Comparison of ENCODE assay signal across 11 cellular contexts in the genomic region with DNA sequence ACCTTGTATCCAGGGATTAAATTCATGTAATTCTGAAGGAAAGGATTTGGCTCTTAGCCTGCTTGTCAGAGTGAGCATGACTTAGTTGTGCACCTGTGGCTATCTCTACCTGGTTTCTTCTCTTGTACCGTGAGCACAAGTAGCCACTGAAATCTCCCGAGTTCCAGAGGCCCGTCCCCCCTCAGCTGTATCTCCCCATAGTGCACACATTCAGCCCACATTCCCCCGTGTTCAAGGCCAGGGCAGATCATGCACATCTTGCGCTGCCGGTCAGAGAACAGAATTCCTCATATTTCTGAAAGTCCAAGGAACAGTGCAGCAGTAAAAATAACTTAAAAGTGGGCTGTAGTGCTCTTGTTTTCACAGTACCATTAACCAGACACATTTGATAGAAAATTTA. TPM values are rescaled to one million over a fixed set of nuclear protein-coding genes. Genes with fewer than 3 reads are reported as not detected.
DNase-seq lines count a peak whose midpoint lies in the region; ATAC-seq and TF ChIP-seq lines count a peak whose summit lies in the region.
"Had no signal": no experiment of that assay in that cellular context is flagged by ENCODE, and none has a peak within 500 bp of the region (broad histone marks: within the 10 kb centered on the region; RNA-seq: fewer than 3 reads in every experiment).

No MANE protein-coding gene starts in this region.

- peak overlapping the region; percentile 29; the same call in 1 of the 2 replicates for H3K27ac ChIP-seq in Panc1 (ENCODE audit: low read length)

- POLR2A ChIA-PET in Panc1 (lab: Charles Lee) = no interaction called here

- no peak for DNase-seq in activated CD8-positive, alpha-beta memory T cell treated with anti-CD3 and anti-CD28 coated beads, Interleukin-2, amount 10 ng/mL, durations not matched to agents 7 days and 5 days
- DNase-seq in activated CD8-positive, alpha-beta memory T cell treated with anti-CD3 and anti-CD28 coated beads for 24 hours = no peak
- DNase-seq in Panc1 (ENCODE audit: low read depth, low spot score) = no peak
- DNase-seq in immature natural killer cell = no peak
- DNase-seq in stimulated activated naive B cell treated with anti-CD40 and anti-IgM and Interleukin-4, amounts not matched to agents 10 μg/mL and 1 μg/mL and 100 μg/mL, for 72 hours = no peak
- no peak for DNase-seq in DMS114 treated with DMSO at 0.1 percent for 48 hours (lab: John Stamatoyannopoulos, UW; ENCODE audit: unreplicated experiment)
- no peak for DNase-seq in putamen (ENCODE audit: low spot score)
- DNase-seq in NCI-H2171 treated with DMSO at 0.1 percent for 48 hours (lab: John Stamatoyannopoulos, UW) = no peak
- DNase-seq: ACHN, NCI-H1436, NCI-H748 treated with DMSO at 0.1 percent for 48 hours had no signal

- peaks cover 10% of the 10 kb centered on the region for H3K27me3 Mint-ChIP-seq in activated CD8-positive, alpha-beta memory T cell treated with anti-CD3 and anti-CD28 coated beads, Interleukin-2, amount 10 ng/mL, durations not matched to agents 7 days and 5 days
- H3K27me3 Mint-ChIP-seq in immature natural killer cell (ENCODE audit: low read depth in 3 of 3) = peaks cover 31 to 52% (median 37%) of the 10 kb centered on the region in 3 donors
- H3K27me3 Mint-ChIP-seq in stimulated activated naive B cell treated with anti-CD40 and anti-IgM and Interleukin-4, amounts not matched to agents 10 μg/mL and 1 μg/mL and 100 μg/mL, for 72 hours = no peaks in the 10 kb centered on the region

- H3K4me3 Mint-ChIP-seq in activated CD8-positive, alpha-beta memory T cell treated with anti-CD3 and anti-CD28 coated beads, Interleukin-2, amount 10 ng/mL, durations not matched to agents 7 days and 5 days = peak overlapping the region; percentile 100
- peak overlapping the region; percentile 34 to 98 (median 94) for H3K4me3 Mint-ChIP-seq in immature natural killer cell
- peak overlapping the region; percentile 82 to 99 for H3K4me3 Mint-ChIP-seq in stimulated activated naive B cell treated with anti-CD40 and anti-IgM and Interleukin-4, amounts not matched to agents 10 μg/mL and 1 μg/mL and 100 μg/mL, for 72 hours

- no peaks in the 10 kb centered on the region for H3K36me3 ChIP-seq in Panc1 (ENCODE audit: control insufficient read depth, insufficient read depth, low read length)

- CTCF ChIA-PET in activated CD8-positive, alpha-beta memory T cell treated with anti-CD3 and anti-CD28 coated beads, Interleukin-2, amount 10 ng/mL, durations not matched to agents 7 days and 5 days (lab: Charles Lee) = interaction anchor here (1.0 to 5.5 kb wide), 11 partner anchors 14 to 150 kb away, joined by 3 to 54 read pairs (median 8); no protein-coding TSS in a partner anchor
- CTCF ChIA-PET in Panc1 (lab: Charles Lee) = no interaction called here

- no peak for TF ChIP-seq CTCF in Panc1 (IDR thresholded peaks at IDR 0.05)

- in situ Hi-C loops in Panc1 (cut with HindIII; ENCODE audit: low pct_unique_long_range_greater_than_20kb, low sequenced_read_pairs) = no loop called here

- H3K27ac Mint-ChIP-seq in activated CD8-positive, alpha-beta memory T cell treated with anti-CD3 and anti-CD28 coated beads, Interleukin-2, amount 10 ng/mL, durations not matched to agents 7 days and 5 days = peak overlapping the region; percentile 12
- peak overlapping the region; percentile 83 to 99 (median 96) for H3K27ac Mint-ChIP-seq in immature natural killer cell
- H3K27ac Mint-ChIP-seq in stimulated activated naive B cell treated with anti-CD40 and anti-IgM and Interleukin-4, amounts not matched to agents 10 μg/mL and 1 μg/mL and 100 μg/mL, for 72 hours = peak overlapping the region; percentile 90

- no peaks in the 10 kb centered on the region for H3K9me3 Mint-ChIP-seq in activated CD8-positive, alpha-beta memory T cell treated with anti-CD3 and anti-CD28 coated beads, Interleukin-2, amount 10 ng/mL, durations not matched to agents 7 days and 5 days (ENCODE audit: low read depth)
- H3K9me3 Mint-ChIP-seq in immature natural killer cell = no peaks in the 10 kb centered on the region
- no peaks in the 10 kb centered on the region for H3K9me3 Mint-ChIP-seq in stimulated activated naive B cell treated with anti-CD40 and anti-IgM and Interleukin-4, amounts not matched to agents 10 μg/mL and 1 μg/mL and 100 μg/mL, for 72 hours

- H3K27me3 ChIP-seq in Panc1 (ENCODE audit: control insufficient read depth, insufficient read depth, low read length) = no peaks in the 10 kb centered on the region; the same call in 1 of the 2 replicates

- peak overlapping the region in 1 of 2 experiments; percentile 20; a peak in 2 of 4 replicates for H3K4me3 ChIP-seq in Panc1 (ENCODE audit: low read depth in 2 of 2, low read length in 2 of 2)

- no peaks in the 10 kb centered on the region for H3K9me3 ChIP-seq in Panc1 (ENCODE audit: control insufficient read depth, insufficient read depth, low read depth, low read length)

- no peak for ATAC-seq in activated CD8-positive, alpha-beta memory T cell treated with anti-CD3 and anti-CD28 coated beads, Interleukin-2, amount 10 ng/mL, durations not matched to agents 7 days and 5 days
- no peak for ATAC-seq in Panc1
- no peak for ATAC-seq in stimulated activated naive B cell treated with anti-CD40 and anti-IgM and Interleukin-4, amounts not matched to agents 10 μg/mL and 1 μg/mL and 100 μg/mL, for 72 hours (replicated peaks)

- BruUV-seq in Panc1 (replicated peaks; lab: Mats Ljungman, UMichigan) = no TSS peak

- peaks cover 53% of the 10 kb centered on the region for H3K36me3 Mint-ChIP-seq in activated CD8-positive, alpha-beta memory T cell treated with anti-CD3 and anti-CD28 coated beads, Interleukin-2, amount 10 ng/mL, durations not matched to agents 7 days and 5 days
- peaks cover 0 to 13% (median 4%) of the 10 kb centered on the region in 3 donors for H3K36me3 Mint-ChIP-seq in immature natural killer cell
- H3K36me3 Mint-ChIP-seq in stimulated activated naive B cell treated with anti-CD40 and anti-IgM and Interleukin-4, amounts not matched to agents 10 μg/mL and 1 μg/mL and 100 μg/mL, for 72 hours = peaks cover 24 to 39% of the 10 kb centered on the region in 2 donors

- peaks cover 35% of the 10 kb centered on the region for H3K4me1 ChIP-seq in Panc1 (ENCODE audit: control insufficient read depth, insufficient read depth, low read length)

- intact Hi-C loops in Panc1 (cut with micrococcal nuclease; ENCODE audit: unreplicated experiment) = no loop called here

- H3K4me1 Mint-ChIP-seq in activated CD8-positive, alpha-beta memory T cell treated with anti-CD3 and anti-CD28 coated beads, Interleukin-2, amount 10 ng/mL, durations not matched to agents 7 days and 5 days = peaks cover 63% of the 10 kb centered on the region
- peaks cover 66 to 73% of the 10 kb centered on the region in 2 donors for H3K4me1 Mint-ChIP-seq in immature natural killer cell
- peaks cover 46 to 72% of the 10 kb centered on the region in 2 donors for H3K4me1 Mint-ChIP-seq in stimulated activated naive B cell treated with anti-CD40 and anti-IgM and Interleukin-4, amounts not matched to agents 10 μg/mL and 1 μg/mL and 100 μg/mL, for 72 hours

RNA-seq across cellular contexts. Expression of a gene that starts 2.4 kb away (rescaled TPM):
- total RNA-seq in activated CD8-positive, alpha-beta memory T cell treated with anti-CD3 and anti-CD28 coated beads, Interleukin-2, amount 10 ng/mL, durations not matched to agents 7 days and 5 days = 10 to 100 TPM; 41.6 to 50.3 TPM
- total RNA-seq in Panc1 (2021; ENCODE audit: unreplicated experiment) = 8.9 TPM
- polyA plus RNA-seq in Panc1 (2012; ENCODE audit: insufficient read length) = 2.9 TPM
- polyA plus RNA-seq in immature natural killer cell = 10 to 100 TPM in 2 of 3 donors, 1 to 10 TPM in 1; 7.4 to 25.7 (median 25.3) TPM

Comparison
In these comparisons a context has a peak if more than half of its experiments do, and no peak if none do; other contexts are left out.
1. H3K27ac Mint-ChIP-seq: peak in every context shown above with its lines; median percentile 96 in immature natural killer cell; 90 in stimulated activated naive B cell treated with anti-CD40 and anti-IgM and Interleukin-4, amounts not matched to agents 10 μg/mL and 1 μg/mL and 100 μg/mL, for 72 hours; 12 in activated CD8-positive, alpha-beta memory T cell treated with anti-CD3 and anti-CD28 coated beads, Interleukin-2, amount 10 ng/mL, durations not matched to agents 7 days and 5 days.